Comparison of ENCODE assay signal across 8 cellular contexts in genomic region chr2:12555012-12555645, GRCh38.
DNase-seq lines count a peak whose midpoint lies in the region; TF ChIP-seq lines count a peak whose summit lies in the region.

No MANE protein-coding gene starts in this region.

- no peak overlapping the region for H3K27ac Mint-ChIP-seq in endodermal cell

- DNase-seq in stimulated activated naive CD4-positive, alpha-beta T cell treated with Interleukin-2 at 50 U/mL for 16 hours (lab: John Stamatoyannopoulos, UW), result peak; percentile 40
- no peak for DNase-seq in stimulated activated naive CD4-positive, alpha-beta T cell (lab: John Stamatoyannopoulos, UW)
- DNase-seq in endodermal cell (peak; percentile 52), middle frontal gyrus (ENCODE audit: extremely low spot score, low spot score) (no peak), H4 (ENCODE audit: low spot score) (no peak), iPS-NIHi11 (ENCODE audit: low spot score) (no peak)
- peak; percentile 53 for DNase-seq in stimulated activated CD4-positive, alpha-beta T cell treated with anti-CD3 and anti-CD28 coated beads, Interleukin-15, amount 100 ng/mL, for 24 hours

- no peaks in the 10 kb centered on the region for H3K36me3 Mint-ChIP-seq in endodermal cell (ENCODE audit: low read depth)

- peak overlapping the region; percentile 55 for H2AFZ ChIP-seq in SU-DHL-6 (ENCODE audit: low read depth, low read length, severe bottlenecking)

- H3K4me3 ChIP-seq in SU-DHL-6 (ENCODE audit: insufficient read depth, low read length, poor library complexity, severe bottlenecking) (no peak overlapping the region), endodermal cell (ENCODE audit: low read length) (no peak overlapping the region)

- H3K4me1 ChIP-seq in endodermal cell (ENCODE audit: control insufficient read depth, insufficient read depth, low read length), result no peaks in the 10 kb centered on the region

- H3K9ac ChIP-seq in SU-DHL-6 (ENCODE audit: low read length) (no peak overlapping the region; the same call in 1 of the 2 replicates), endodermal cell (ENCODE audit: extremely low read depth, low read length, poor library complexity, severe bottlenecking) (no peak overlapping the region)

- peaks cover 11% of the 10 kb centered on the region; the same call in 1 of the 2 replicates for H3F3A ChIP-seq in SU-DHL-6 (ENCODE audit: insufficient read depth)

- 64 to 67% methylated on average over 1 to 2 of the region's 2 CpGs for WGBS in endodermal cell (ENCODE audit: insufficient coverage in 1 of 2, insufficient read length in 1 of 2), 2 experiments

- H3K36me3 ChIP-seq in SU-DHL-6 (ENCODE audit: low read length) (no peaks in the 10 kb centered on the region), endodermal cell (ENCODE audit: control insufficient read depth, insufficient read depth, low read length) (no peaks in the 10 kb centered on the region)

- peaks cover 48% of the 10 kb centered on the region for H3K4me1 Mint-ChIP-seq in endodermal cell

- TF ChIP-seq CTCF in SU-DHL-6 (IDR thresholded peaks at IDR 0.05; ENCODE audit: insufficient read depth, low read length, poor library complexity, severe bottlenecking) (no peak), endodermal cell (conservative IDR thresholded peaks at IDR 0.05) (peak; percentile 44)

- no peaks in the 10 kb centered on the region for H4K20me1 ChIP-seq in SU-DHL-6 (ENCODE audit: low read depth, low read length)

- H3K4me3 Mint-ChIP-seq in endodermal cell, result no peak overlapping the region

- peaks cover 13% of the 10 kb centered on the region for H3K27me3 Mint-ChIP-seq in endodermal cell (ENCODE audit: insufficient read depth)

- H3K27ac ChIP-seq in SU-DHL-6 (ENCODE audit: low read depth, low read length), result no peak overlapping the region
- no peak overlapping the region for H3K27ac ChIP-seq in endodermal cell (ENCODE audit: low read depth, low read length)

- no peaks in the 10 kb centered on the region for H3K79me2 ChIP-seq in SU-DHL-6 (ENCODE audit: insufficient read depth, low read length)

- H3K9me3 ChIP-seq in SU-DHL-6 (ENCODE audit: insufficient read depth, low read length), result no peaks in the 10 kb centered on the region
- no peaks in the 10 kb centered on the region for H3K9me3 ChIP-seq in endodermal cell (ENCODE audit: control insufficient read depth, low read length)

- H3K4me2 ChIP-seq in SU-DHL-6 (ENCODE audit: low read depth, low read length, poor library complexity, severe bottlenecking), result no peak overlapping the region

- no peaks in the 10 kb centered on the region for H3K27me3 ChIP-seq in SU-DHL-6 (ENCODE audit: low read length)
- no peaks in the 10 kb centered on the region for H3K27me3 ChIP-seq in endodermal cell (ENCODE audit: control insufficient read depth, insufficient read depth, low read length, poor library complexity, severe bottlenecking)

- H3K9me3 Mint-ChIP-seq in endodermal cell, result peaks cover 1% of the 10 kb centered on the region

- no peaks in the 10 kb centered on the region for H3K9me2 ChIP-seq in SU-DHL-6 (replicated peaks; ENCODE audit: insufficient read depth, low read length)

Comparison
In these comparisons a context has a peak if more than half of its experiments do, and no peak if none do; other contexts are left out.
1. DNase-seq: peak in stimulated activated naive CD4-positive, alpha-beta T cell treated with Interleukin-2 at 50 U/mL for 16 hours (single experiment), endodermal cell (single experiment) and stimulated activated CD4-positive, alpha-beta T cell treated with anti-CD3 and anti-CD28 coated beads, Interleukin-15, amount 100 ng/mL, for 24 hours (single experiment); none in stimulated activated naive CD4-positive, alpha-beta T cell (0 of 6), middle frontal gyrus (single experiment), H4 (single experiment) and iPS-NIHi11 (single experiment).